Comparison of ENCODE assay signal across 8 cellular contexts in the genomic region with DNA sequence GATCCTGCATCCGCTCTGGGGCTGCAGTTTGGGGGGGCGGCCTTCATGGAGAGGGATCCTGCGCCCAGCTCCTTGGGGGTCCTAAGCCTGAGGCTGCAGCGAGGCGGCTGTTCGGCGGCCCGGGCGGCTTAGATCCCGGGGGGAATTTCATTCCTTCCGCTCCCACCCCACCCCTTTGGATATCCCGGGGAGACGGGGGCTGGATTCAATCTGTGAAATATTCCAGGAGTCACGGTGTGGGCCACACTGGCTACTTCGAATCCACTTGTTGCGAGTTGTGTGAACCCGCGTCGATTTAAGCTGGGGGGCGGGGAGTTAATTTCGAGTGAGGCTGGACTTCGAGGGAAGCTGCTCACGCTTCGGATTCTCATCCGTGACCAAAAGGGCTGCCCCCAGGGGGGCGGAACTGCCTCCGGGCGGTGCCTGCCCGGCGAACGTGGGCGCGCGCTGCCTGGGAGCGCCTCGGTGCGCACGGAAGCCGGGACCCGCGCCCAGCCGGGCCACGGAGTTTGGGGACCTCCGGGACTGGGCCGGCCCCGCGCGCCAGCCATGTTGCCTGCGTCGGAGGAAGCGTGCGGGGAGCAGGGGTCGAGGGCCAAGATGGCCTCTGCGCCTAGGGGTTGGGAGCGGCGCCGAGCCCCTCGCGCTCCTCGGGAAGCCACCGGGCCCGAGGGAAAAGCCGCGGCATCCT. TPM values are rescaled to one million over a fixed set of nuclear protein-coding genes. Genes with fewer than 3 reads are reported as not detected.
DNase-seq lines count a peak whose midpoint lies in the region; FAIRE-seq and TF ChIP-seq lines count a peak whose summit lies in the region.

No MANE protein-coding gene starts in this region.

- no peaks in the 10 kb centered on the region for H3K9me1 ChIP-seq in endothelial cell of umbilical vein (replicated peaks; ENCODE audit: control insufficient read depth, extremely low read depth, insufficient read depth, low read length)

- no peak overlapping the region for H2AK5ac ChIP-seq in H9 (ENCODE audit: insufficient read length, low read length)

- dilution Hi-C loops in endothelial cell of umbilical vein (cut with MboI; ENCODE audit: extremely low pct_ligation_motif_present, low sequenced_read_pairs), result no loop called here

- no peak overlapping the region for H2BK120ac ChIP-seq in H9 (ENCODE audit: low read depth, low read length, poor library complexity, severe bottlenecking)

- peak overlapping the region; percentile 73 for H3K4me2 ChIP-seq in H9 (ENCODE audit: insufficient read depth, insufficient read length, low read length)
- peak overlapping the region; percentile 89 for H3K4me2 ChIP-seq in endothelial cell of umbilical vein (ENCODE audit: insufficient read depth, low read length)

- no peak overlapping the region for H2BK15ac ChIP-seq in H9 (ENCODE audit: low read depth, low read length)

- H2BK20ac ChIP-seq in H9 (ENCODE audit: low read depth, low read length, poor library complexity, severe bottlenecking), result no peak overlapping the region

- H3K4me3 ChIP-seq in endothelial cell of umbilical vein (replicated peaks in 1 of 3; ENCODE audit: insufficient read depth in 1 of 3, low read depth in 1 of 3, low read length in 3 of 3) (peak overlapping the region; percentile 72 to 91 (median 87)), muscle layer of colon (ENCODE audit: low read depth in 1 of 2, low read length in 2 of 2) (peak overlapping the region; percentile 39 to 67)

- H3K4me1 Mint-ChIP-seq in Calu3 (ENCODE audit: low read depth, unreplicated experiment), result peaks cover 49% of the 10 kb centered on the region
- H3K4me1 Mint-ChIP-seq in H9, result peaks cover 39 to 41% of the 10 kb centered on the region in 2 experiments

- POLR2A ChIA-PET in endothelial cell of umbilical vein (lab: Charles Lee), result no interaction called here

- peak overlapping the region; percentile 96 for H3K14ac ChIP-seq in H9 (ENCODE audit: insufficient read depth, low read length)

- no peak overlapping the region for H3K4ac ChIP-seq in H9 (ENCODE audit: low read depth, low read length)

- TF ChIP-seq CTCF in Calu3 (IDR thresholded peaks at IDR 0.05; ENCODE audit: unreplicated experiment), result no peak
- no peak for TF ChIP-seq CTCF in H9 (conservative IDR thresholded peaks at IDR 0.05)
- TF ChIP-seq CTCF in endothelial cell of umbilical vein (IDR thresholded peaks at IDR 0.05; ENCODE audit: extremely low read depth in 1 of 2, insufficient read depth in 1 of 2, low read depth in 1 of 2, low read length in 2 of 2), result no peak

- peak overlapping the region; percentile 76 for H3K9ac ChIP-seq in H9 (ENCODE audit: extremely low read depth, insufficient read length, low read length)
- H3K9ac ChIP-seq in endothelial cell of umbilical vein (replicated peaks; ENCODE audit: extremely low read depth, insufficient read depth, low read length), result peak overlapping the region; percentile 58
- no peak overlapping the region for H3K9ac ChIP-seq in muscle layer of colon (ENCODE audit: low read length)

- H3K27ac ChIP-seq in H9 (ENCODE audit: insufficient read length, low read depth, low read length) (no peak overlapping the region), endothelial cell of umbilical vein (ENCODE audit: insufficient read depth, low read depth, low read length) (no peak overlapping the region), muscle layer of colon (ENCODE audit: low read depth, low read length) (no peak overlapping the region)

- CTCF ChIA-PET in Calu3 (lab: Charles Lee) (no interaction called here), endothelial cell of umbilical vein (lab: Charles Lee) (interaction anchor here (0.8 to 1.2 kb wide), 3 partner anchors 18 to 85 kb away, joined by 3 to 7 read pairs (median 3); partner anchors contain the start of gene MARVELD2)

- H3K79me2 ChIP-seq in H9 (ENCODE audit: insufficient read depth, low read length) (peaks cover 22% of the 10 kb centered on the region; the same call in 1 of the 2 replicates), endothelial cell of umbilical vein (ENCODE audit: control insufficient read depth, insufficient read depth, low read length) (no peaks in the 10 kb centered on the region)

- H3K79me1 ChIP-seq in H9 (ENCODE audit: insufficient read depth, low read depth, low read length, poor library complexity, severe bottlenecking), result no peaks in the 10 kb centered on the region

- no TSS peak for BruUV-seq in Calu3 (replicated peaks; lab: Mats Ljungman, UMichigan)
- no TSS peak for BruUV-seq in endothelial cell of umbilical vein (replicated peaks; lab: Mats Ljungman, UMichigan)

- H3K27ac Mint-ChIP-seq in Calu3 (ENCODE audit: unreplicated experiment) (peak overlapping the region; percentile 98), H9 (peak overlapping the region; percentile 94 to 99 (median 94); a peak in 5 of 7 replicates)

- WGBS in H9 (ENCODE audit: extremely low coverage, insufficient read length, low lambda C conversion rate), result no CpG with 5 or more reads among the region's 64 CpGs

- H4K91ac ChIP-seq in H9 (ENCODE audit: insufficient read length, low read depth, low read length), result no peak overlapping the region

- H4K20me1 ChIP-seq in H9 (ENCODE audit: control insufficient read depth, insufficient read depth, insufficient read length) (no peaks in the 10 kb centered on the region), endothelial cell of umbilical vein (replicated peaks; ENCODE audit: control insufficient read depth, extremely low read depth, insufficient read depth, low read length) (no peaks in the 10 kb centered on the region)

- H3K18ac ChIP-seq in H9 (ENCODE audit: insufficient read length, low read depth, low read length), result peak overlapping the region; percentile 89

- no peak overlapping the region for H3K56ac ChIP-seq in H9 (ENCODE audit: insufficient read length, low read depth, low read length)

- H3K4me1 ChIP-seq in H9 (ENCODE audit: insufficient read depth, low read length), result peaks cover 5% of the 10 kb centered on the region; the same call in 1 of the 2 replicates
- peaks cover 5% of the 10 kb centered on the region for H3K4me1 ChIP-seq in endothelial cell of umbilical vein (ENCODE audit: control insufficient read depth, extremely low read depth, insufficient read depth, low read length)
- no peaks in the 10 kb centered on the region for H3K4me1 ChIP-seq in muscle layer of colon (ENCODE audit: insufficient read depth, low read length)

- no peak overlapping the region for H2BK5ac ChIP-seq in H9 (ENCODE audit: insufficient read length, low read length)

- FAIRE-seq in endothelial cell of umbilical vein (lab: Jason Lieb, UNC) (no peak), urothelium cell line (lab: Jason Lieb, UNC) (peak; percentile 17)

- H2AFZ ChIP-seq in H9 (ENCODE audit: low read length), result no peak overlapping the region
- peak overlapping the region; percentile 91 for H2AFZ ChIP-seq in endothelial cell of umbilical vein (ENCODE audit: low read depth, low read length)

- H3K9me3 Mint-ChIP-seq in Calu3 (ENCODE audit: low read depth, unreplicated experiment) (no peaks in the 10 kb centered on the region), H9 (no peaks in the 10 kb centered on the region; a peak in 1 of 5 replicates)

- peak overlapping the region; percentile 100 for H3K4me3 Mint-ChIP-seq in Calu3 (ENCODE audit: low read depth, unreplicated experiment)
- peak overlapping the region; percentile 90 to 91 for H3K4me3 Mint-ChIP-seq in H9

- DNase-seq in Calu3 (peak; percentile 56), H9 (peak; percentile 56), SW480 (ENCODE audit: low spot score) (peak; percentile 63), endothelial cell of umbilical vein (ENCODE audit: low read depth, low spot score) (peak; percentile 44), urothelium cell line (ENCODE audit: low spot score) (peak; percentile 50), Kasumi-1 (lab: John Stamatoyannopoulos, UW) (no peak)
- DNase-seq in activated CD4-positive, CD25-positive, alpha-beta regulatory T cell (lab: John Stamatoyannopoulos, UW), result no peak

- H3K36me3 ChIP-seq in endothelial cell of umbilical vein (ENCODE audit: control insufficient read depth in 2 of 2, extremely low read depth in 1 of 2, insufficient read depth in 2 of 2, low read length in 2 of 2) (no peaks in the 10 kb centered on the region), muscle layer of colon (ENCODE audit: insufficient read depth, low read length) (no peaks in the 10 kb centered on the region)

- H3K36me3 Mint-ChIP-seq in Calu3 (ENCODE audit: insufficient read depth, unreplicated experiment) (peaks cover 47% of the 10 kb centered on the region), H9 (ENCODE audit: insufficient read depth in 1 of 3, low read depth in 3 of 3) (no peaks in the 10 kb centered on the region; a peak in 1 of 7 replicates)

- TF ChIP-seq POLR2A in endothelial cell of umbilical vein (IDR thresholded peaks at IDR 0.05; ENCODE audit: low read depth, low read length), result peak; percentile 32

- H3K9me3 ChIP-seq in H9 (ENCODE audit: control insufficient read depth, low read depth, low read length) (no peaks in the 10 kb centered on the region), endothelial cell of umbilical vein (replicated peaks; ENCODE audit: control insufficient read depth, insufficient read depth, low read length) (no peaks in the 10 kb centered on the region), muscle layer of colon (ENCODE audit: low read length) (no peaks in the 10 kb centered on the region)

- intact Hi-C loops in Calu3 (cut with micrococcal nuclease; ENCODE audit: unreplicated experiment) (loop anchor here (5.0 kb wide), 1 partner anchor 41 kb away; no protein-coding TSS in a partner anchor), endothelial cell of umbilical vein (cut with micrococcal nuclease) (loop anchor here (1.0 to 2.0 kb wide), 3 partner anchors 9 to 79 kb away; partner anchors contain the start of gene MARVELD2)

- no peak overlapping the region for H4K5ac ChIP-seq in H9 (ENCODE audit: insufficient read length, low read depth, low read length)

- H3T11ph ChIP-seq in H9 (ENCODE audit: low read length), result no peak overlapping the region

- H3K23me2 ChIP-seq in H9 (ENCODE audit: insufficient read length, low read depth, low read length, poor library complexity, severe bottlenecking), result peaks cover 13% of the 10 kb centered on the region

- H4K8ac ChIP-seq in H9 (replicated peaks; ENCODE audit: insufficient read length, low read depth, low read length), result no peak overlapping the region

- H3K27me3 Mint-ChIP-seq in Calu3 (ENCODE audit: unreplicated experiment) (no peaks in the 10 kb centered on the region), H9 (ENCODE audit: low read depth) (peaks cover 3% of the 10 kb centered on the region)

- H3K27me3 ChIP-seq in H9 (ENCODE audit: insufficient read depth, low read length) (no peaks in the 10 kb centered on the region), endothelial cell of umbilical vein (ENCODE audit: control insufficient read depth in 2 of 2, insufficient read depth in 2 of 2, low read length in 2 of 2) (peaks cover 2 to 21% of the 10 kb centered on the region in 2 experiments), muscle layer of colon (ENCODE audit: control insufficient read depth in 1 of 2, insufficient read depth in 2 of 2, low read length in 2 of 2) (peaks cover 10 to 39% of the 10 kb centered on the region in 2 donors)

- no peak overlapping the region for H3K23ac ChIP-seq in H9 (ENCODE audit: insufficient read length, low read depth, low read length)

- peak overlapping the region; percentile 28 for H2BK12ac ChIP-seq in H9 (ENCODE audit: insufficient read length, low read depth, low read length)

RNA-seq across cellular contexts. Expression of gene OCLN, which starts 0.8 kb away (rescaled TPM):
- total RNA-seq in Calu3 (2022) (154 and 161 TPM in 2 replicates), H9 (2021) (105 and 109 TPM in 2 replicates), endothelial cell of umbilical vein (18.2 and 22.3 TPM in 2 replicates)
- 9.6 and 11.2 TPM in 2 replicates for polyA plus RNA-seq in endothelial cell of umbilical vein
- polyA plus RNA-seq in endothelial cell of umbilical vein (2011; cell fraction: cytosol; rRNA removed), result 6.7 and 7.6 TPM in 2 replicates
- polyA plus RNA-seq in endothelial cell of umbilical vein (2011; cell fraction: nucleus; rRNA removed), result 14.6 and 18.6 TPM in 2 replicates
- polyA plus RNA-seq in endothelial cell of umbilical vein (2012), result 4.6 and 5.6 TPM in 2 replicates
- 48.1 and 58.5 TPM in 2 replicates for polyA minus RNA-seq in endothelial cell of umbilical vein
- 0.92 TPM for polyA minus RNA-seq in endothelial cell of umbilical vein (2011; cell fraction: cytosol; rRNA and poly(A)+ RNA removed)
- 16.9 and 22.0 TPM in 2 replicates for polyA minus RNA-seq in endothelial cell of umbilical vein (2011; cell fraction: nucleus; rRNA and poly(A)+ RNA removed)

Comparison
In these comparisons a context has a peak if more than half of its experiments do, and no peak if none do; other contexts are left out.
1. DNase-seq: peak in Calu3 (single experiment), H9 (single experiment), SW480 (single experiment), endothelial cell of umbilical vein (single experiment) and urothelium cell line (single experiment); none in activated CD4-positive, CD25-positive, alpha-beta regulatory T cell (0 of 4) and Kasumi-1 (0 of 2).